25 cellular contexts compared by ENCODE assay signal in the genomic region with DNA sequence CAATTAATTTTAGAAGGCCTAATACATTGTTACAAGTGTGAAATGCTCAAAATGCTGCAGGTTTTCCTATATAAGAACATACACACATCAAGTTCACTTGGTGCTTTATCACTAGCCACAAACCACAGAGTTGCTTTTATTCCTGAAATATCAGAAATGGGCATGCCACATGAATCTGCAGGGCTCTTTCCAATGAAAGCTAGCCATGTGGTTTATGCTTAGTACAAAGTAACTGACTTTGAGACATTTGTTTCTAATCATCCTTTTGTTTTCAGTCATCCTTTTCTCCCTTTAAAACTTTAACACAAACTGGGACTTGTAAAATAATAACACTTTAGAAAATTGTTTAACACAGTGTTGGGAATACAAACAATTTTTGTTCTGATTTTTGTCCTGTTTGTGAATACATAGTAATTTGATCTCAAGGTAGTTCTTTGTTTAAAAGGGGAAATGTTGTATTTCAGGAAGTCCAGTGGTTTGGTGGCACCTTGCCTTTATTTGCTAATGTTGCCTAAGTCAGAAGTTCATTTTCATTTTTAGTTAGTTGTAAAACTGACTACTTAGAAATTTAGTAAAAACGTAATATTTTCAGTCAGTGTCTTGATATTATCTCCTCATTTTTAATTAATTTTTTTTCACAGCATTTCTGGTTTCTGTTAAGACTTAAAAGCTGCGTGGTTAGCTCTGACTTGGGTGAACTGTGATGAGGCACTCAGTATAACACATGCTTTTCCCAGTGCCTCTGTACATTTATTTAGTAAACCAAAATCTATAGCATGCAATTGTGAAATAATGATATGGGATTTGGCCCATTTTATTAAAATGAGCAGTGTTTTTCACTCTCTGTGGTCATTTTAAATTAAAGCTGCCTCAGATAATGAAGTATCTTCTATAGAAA. TPM values are rescaled to one million over a fixed set of nuclear protein-coding genes. Genes with fewer than 3 reads are reported as not detected.
A peak's percentile ranks its signal among the peaks of the same experiment; 100 is the strongest.
DNase-seq lines count a peak whose midpoint lies in the region; ATAC-seq and TF ChIP-seq lines count a peak whose summit lies in the region.
"Had no signal": no experiment of that assay in that cellular context is flagged by ENCODE, and none has a peak within 500 bp of the region (broad histone marks: within the 10 kb centered on the region; RNA-seq: fewer than 3 reads in every experiment).

No MANE protein-coding gene starts in this region.

- H3K4me1 Mint-ChIP-seq in activated T-helper 17 cell treated with anti-CD3 and anti-CD28 coated beads, Interleukin-2, amount 50 U/mL, for 72 hours: no peaks in the 10 kb centered on the region
- H3K4me1 Mint-ChIP-seq: B cell; central memory CD8-positive, alpha-beta T cell had no signal

- peak overlapping the region; percentile 87 for H2AFZ ChIP-seq in Loucy (ENCODE audit: low read length)
- H2AFZ ChIP-seq: parathyroid adenoma had no signal

- H3K27me3 ChIP-seq in Loucy (ENCODE audit: insufficient read depth, low read length, poor library complexity, severe bottlenecking): no peaks in the 10 kb centered on the region
- H3K27me3 ChIP-seq: upper lobe of left lung had no signal

- no peak overlapping the region for H3K27ac Mint-ChIP-seq in activated T-helper 17 cell treated with anti-CD3 and anti-CD28 coated beads, Interleukin-2, amount 50 U/mL, for 72 hours
- H3K27ac Mint-ChIP-seq: B cell, nephron progenitor cell had no signal

- H3K36me3 ChIP-seq in Loucy (ENCODE audit: insufficient read depth, low read length): no peaks in the 10 kb centered on the region
- H3K36me3 ChIP-seq: upper lobe of left lung had no signal

- no peaks in the 10 kb centered on the region for H3K9me3 ChIP-seq in Loucy (ENCODE audit: insufficient read depth, low read depth, low read length)
- H3K9me3 ChIP-seq: mucosa of descending colon, upper lobe of left lung had no signal

- H3K4me3 ChIP-seq in Loucy (ENCODE audit: low read length, poor library complexity, severe bottlenecking): peak overlapping the region; percentile 60
- H3K4me3 ChIP-seq: mucosa of descending colon, upper lobe of left lung had no signal

- H3K9me2 ChIP-seq in Loucy (replicated peaks; ENCODE audit: low read depth, low read length): no peaks in the 10 kb centered on the region

- no peaks in the 10 kb centered on the region for H3K9me3 Mint-ChIP-seq in activated T-helper 17 cell treated with anti-CD3 and anti-CD28 coated beads, Interleukin-2, amount 50 U/mL, for 72 hours
- H3K9me3 Mint-ChIP-seq: activated T-cell treated with anti-CD3 and anti-CD28 coated beads, Interleukin-2, amount 50 U/mL, for 4 hours; central memory CD8-positive, alpha-beta T cell had no signal

- no peak for TF ChIP-seq CTCF in Loucy (conservative IDR thresholded peaks at IDR 0.05; ENCODE audit: low read length)

- H3K27me3 Mint-ChIP-seq in activated T-helper 17 cell treated with anti-CD3 and anti-CD28 coated beads, Interleukin-2, amount 50 U/mL, for 72 hours: peaks cover 11% of the 10 kb centered on the region

- H3K79me2 ChIP-seq in Loucy (ENCODE audit: insufficient read depth, low read length): no peaks in the 10 kb centered on the region
- H3K79me2 ChIP-seq: parathyroid adenoma had no signal

- H3K36me3 Mint-ChIP-seq in activated T-helper 17 cell treated with anti-CD3 and anti-CD28 coated beads, Interleukin-2, amount 50 U/mL, for 72 hours (ENCODE audit: low read depth): no peaks in the 10 kb centered on the region

- peak; percentile 82 for ATAC-seq in SK-N-SH treated with all-trans-retinoic acid at 6 μM for 48 hours
- no peak for ATAC-seq in activated T-helper 17 cell treated with anti-CD3 and anti-CD28 coated beads, Interleukin-2, amount 50 U/mL, for 72 hours (replicated peaks)
- ATAC-seq in GM18498 (IDR thresholded peaks at IDR 0.05; ENCODE audit: unreplicated experiment): no peak
- ATAC-seq: activated T-cell treated with anti-CD3 and anti-CD28 coated beads, Interleukin-2, amount 50 U/mL, for 4 hours; foreskin keratinocyte; mucosa of descending colon; sciatic nerve had no signal

- H3F3A ChIP-seq in Loucy (ENCODE audit: low read depth): no peaks in the 10 kb centered on the region; the same call in 1 of the 2 replicates

- H3K4me1 ChIP-seq in Loucy (ENCODE audit: insufficient read depth, low read length, poor library complexity, severe bottlenecking): peaks cover 15% of the 10 kb centered on the region
- H3K4me1 ChIP-seq: foreskin keratinocyte, parathyroid adenoma had no signal

- peak overlapping the region; percentile 77 for H3K4me2 ChIP-seq in Loucy (ENCODE audit: low read depth, low read length, poor library complexity, severe bottlenecking)

- no peaks in the 10 kb centered on the region for H4K20me1 ChIP-seq in Loucy (ENCODE audit: insufficient read depth, low read length, poor library complexity, severe bottlenecking)

- no peak overlapping the region for H3K4me3 Mint-ChIP-seq in activated T-helper 17 cell treated with anti-CD3 and anti-CD28 coated beads, Interleukin-2, amount 50 U/mL, for 72 hours
- H3K4me3 Mint-ChIP-seq: activated T-cell treated with anti-CD3 and anti-CD28 coated beads, Interleukin-2, amount 50 U/mL, for 4 hours; B cell; central memory CD8-positive, alpha-beta T cell; nephron progenitor cell had no signal

- peak; percentile 7 for DNase-seq in NCI-H2029 (lab: John Stamatoyannopoulos, UW)
- no peak for DNase-seq in NCI-H2029 treated with DMSO at 0.1 percent for 48 hours (lab: John Stamatoyannopoulos, UW)
- DNase-seq in fibroblast of peridontal ligament (ENCODE audit: extremely low read depth): peak; percentile 77
- no peak for DNase-seq in NCI-H1417 treated with DMSO at 0.1 percent for 48 hours (lab: John Stamatoyannopoulos, UW)
- DNase-seq: 8988T; activated CD4-positive, alpha-beta T cell treated with anti-CD3 and anti-CD28 coated beads for 4 hours; activated naive CD4-positive, alpha-beta T cell treated with anti-CD3 and anti-CD28 coated beads, Interleukin-2, amount 50 U/mL, for 16 hours; activated T-cell treated with anti-CD3 and anti-CD28 coated beads, Interleukin-2, amount 50 U/mL, for 4 hours; foreskin keratinocyte; hippocampal formation; mucosa of descending colon; NCI-H1436 treated with DMSO at 0.1 percent for 48 hours; nephron progenitor cell; NK-92 treated with Interleukin-12 subunit alpha and Interleukin-12 subunit beta, amount 100 ng/mL, for 24 hours; stimulated activated CD8-positive, alpha-beta memory T cell treated with anti-CD3 and anti-CD28 coated beads, Interleukin-4, amount 100 ng/mL, for 48 hours; upper lobe of left lung had no signal

- H3K9ac ChIP-seq in Loucy (ENCODE audit: low read depth, low read length, poor library complexity, severe bottlenecking): peak overlapping the region; percentile 16
- H3K9ac ChIP-seq: parathyroid adenoma had no signal

TF ChIP-seq in SK-N-SH treated with all-trans-retinoic acid at 6 μM for 48 hours, 23 proteins besides CTCF, POLR2A, EP300 and RAD21:
- TF ChIP-seq BACH2 (CRISPR knock-in tag; IDR thresholded peaks at IDR 0.05; ENCODE audit: borderline replicate concordance): no peak
- no peak for TF ChIP-seq SNAI2 (CRISPR knock-in tag; IDR thresholded peaks at IDR 0.05)
- no peak for TF ChIP-seq OSR1 (CRISPR knock-in tag; IDR thresholded peaks at IDR 0.05)
- TF ChIP-seq, protein P1, sequence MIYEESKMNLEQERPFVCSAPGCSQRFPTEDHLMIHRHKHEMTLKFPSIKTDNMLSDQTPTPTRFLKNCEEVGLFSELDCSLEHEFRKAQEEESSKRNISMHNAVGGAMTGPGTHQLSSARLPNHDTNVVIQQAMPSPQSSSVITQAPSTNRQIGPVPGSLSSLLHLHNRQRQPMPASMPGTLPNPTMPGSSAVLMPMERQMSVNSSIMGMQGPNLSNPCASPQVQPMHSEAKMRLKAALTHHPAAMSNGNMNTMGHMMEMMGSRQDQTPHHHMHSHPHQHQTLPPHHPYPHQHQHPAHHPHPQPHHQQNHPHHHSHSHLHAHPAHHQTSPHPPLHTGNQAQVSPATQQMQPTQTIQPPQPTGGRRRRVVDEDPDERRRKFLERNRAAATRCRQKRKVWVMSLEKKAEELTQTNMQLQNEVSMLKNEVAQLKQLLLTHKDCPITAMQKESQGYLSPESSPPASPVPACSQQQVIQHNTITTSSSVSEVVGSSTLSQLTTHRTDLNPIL (CRISPR knock-in tag; IDR thresholded peaks at IDR 0.05; ENCODE audit: low read depth): no peak
- no peak for TF ChIP-seq ARNTL (CRISPR knock-in tag; IDR thresholded peaks at IDR 0.05; ENCODE audit: borderline replicate concordance, low read depth)
- TF ChIP-seq RARB (CRISPR knock-in tag; IDR thresholded peaks at IDR 0.05): no peak
- TF ChIP-seq TCF4 (CRISPR knock-in tag; IDR thresholded peaks at IDR 0.05; ENCODE audit: borderline replicate concordance): no peak
- no peak for TF ChIP-seq ISL1 (CRISPR knock-in tag; IDR thresholded peaks at IDR 0.05)
- no peak for TF ChIP-seq TOX (CRISPR knock-in tag; IDR thresholded peaks at IDR 0.05; ENCODE audit: borderline replicate concordance)
- TF ChIP-seq ESRRG (CRISPR knock-in tag; IDR thresholded peaks at IDR 0.05): no peak
- no peak for TF ChIP-seq ZFP3 (CRISPR knock-in tag; IDR thresholded peaks at IDR 0.05)
- TF ChIP-seq, protein P2, sequence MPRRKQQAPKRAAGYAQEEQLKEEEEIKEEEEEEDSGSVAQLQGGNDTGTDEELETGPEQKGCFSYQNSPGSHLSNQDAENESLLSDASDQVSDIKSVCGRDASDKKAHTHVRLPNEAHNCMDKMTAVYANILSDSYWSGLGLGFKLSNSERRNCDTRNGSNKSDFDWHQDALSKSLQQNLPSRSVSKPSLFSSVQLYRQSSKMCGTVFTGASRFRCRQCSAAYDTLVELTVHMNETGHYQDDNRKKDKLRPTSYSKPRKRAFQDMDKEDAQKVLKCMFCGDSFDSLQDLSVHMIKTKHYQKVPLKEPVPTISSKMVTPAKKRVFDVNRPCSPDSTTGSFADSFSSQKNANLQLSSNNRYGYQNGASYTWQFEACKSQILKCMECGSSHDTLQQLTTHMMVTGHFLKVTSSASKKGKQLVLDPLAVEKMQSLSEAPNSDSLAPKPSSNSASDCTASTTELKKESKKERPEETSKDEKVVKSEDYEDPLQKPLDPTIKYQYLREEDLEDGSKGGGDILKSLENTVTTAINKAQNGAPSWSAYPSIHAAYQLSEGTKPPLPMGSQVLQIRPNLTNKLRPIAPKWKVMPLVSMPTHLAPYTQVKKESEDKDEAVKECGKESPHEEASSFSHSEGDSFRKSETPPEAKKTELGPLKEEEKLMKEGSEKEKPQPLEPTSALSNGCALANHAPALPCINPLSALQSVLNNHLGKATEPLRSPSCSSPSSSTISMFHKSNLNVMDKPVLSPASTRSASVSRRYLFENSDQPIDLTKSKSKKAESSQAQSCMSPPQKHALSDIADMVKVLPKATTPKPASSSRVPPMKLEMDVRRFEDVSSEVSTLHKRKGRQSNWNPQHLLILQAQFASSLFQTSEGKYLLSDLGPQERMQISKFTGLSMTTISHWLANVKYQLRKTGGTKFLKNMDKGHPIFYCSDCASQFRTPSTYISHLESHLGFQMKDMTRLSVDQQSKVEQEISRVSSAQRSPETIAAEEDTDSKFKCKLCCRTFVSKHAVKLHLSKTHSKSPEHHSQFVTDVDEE (CRISPR knock-in tag; IDR thresholded peaks at IDR 0.05): no peak

RNA-seq across cellular contexts. Expression of a gene that starts 18.6 kb away (rescaled TPM):
- total RNA-seq in activated T-helper 17 cell treated with anti-CD3 and anti-CD28 coated beads, Interleukin-2, amount 50 U/mL, for 72 hours: under 1 TPM in 1 of 2 donors, not detected in 1; 0.05 TPM
- total RNA-seq: activated CD8-positive, alpha-beta memory T cell treated with anti-CD3 and anti-CD28 coated beads for 36 hours; activated T-cell treated with anti-CD3 and anti-CD28 coated beads, Interleukin-2, amount 50 U/mL, for 4 hours; B cell had no signal

Comparison
In these comparisons a context has a peak if more than half of its experiments do, and no peak if none do; other contexts are left out.
1. DNase-seq: peak in NCI-H2029 (single experiment) and fibroblast of peridontal ligament (single experiment); none in NCI-H2029 treated with DMSO at 0.1 percent for 48 hours (single experiment) and NCI-H1417 treated with DMSO at 0.1 percent for 48 hours (single experiment).